8 cellular contexts compared by ENCODE assay signal in genomic region chr19:6464070-6464873, GRCh38. TPM values are rescaled to one million over a fixed set of nuclear protein-coding genes. Genes with fewer than 3 reads are reported as not detected.
DNase-seq lines count a peak whose midpoint lies in the region; ATAC-seq and TF ChIP-seq lines count a peak whose summit lies in the region.

Gene CRB3 (plus strand): TSS chr19:6464271. CDS start chr19:6464702, 431 bp downstream.

- no peaks in the 10 kb centered on the region for H3K36me3 Mint-ChIP-seq in glutamatergic neuron (ENCODE audit: unreplicated experiment)

- H3K4me3 ChIP-seq in esophagus muscularis mucosa, result peak within 1 kb of the TSS in 1 of 4 donors; percentile 29

- no peaks in the 10 kb centered on the region for H3K36me3 ChIP-seq in esophagus muscularis mucosa

- ATAC-seq in GM19023 (IDR thresholded peaks at IDR 0.05; ENCODE audit: unreplicated experiment), result no peak

- H3K4me1 ChIP-seq in esophagus muscularis mucosa, result peaks cover 0 to 19% (median 11%) of the 10 kb centered on the region in 4 donors

- TF ChIP-seq CTCF in glutamatergic neuron (IDR thresholded peaks at IDR 0.05; ENCODE audit: partially characterized antibody, unreplicated experiment), result no peak
- TF ChIP-seq CTCF in esophagus muscularis mucosa (IDR thresholded peaks at IDR 0.05), result no peak

- no peak for TF ChIP-seq EP300 in esophagus muscularis mucosa (IDR thresholded peaks at IDR 0.05)

- peaks cover 5% of the 10 kb centered on the region for H3K9me3 Mint-ChIP-seq in glutamatergic neuron (ENCODE audit: unreplicated experiment)

- peak within 1 kb of the TSS; percentile 40 for H3K4me3 Mint-ChIP-seq in glutamatergic neuron (ENCODE audit: unreplicated experiment)

- peaks cover 0 to 31% (median 14%) of the 10 kb centered on the region in 4 donors for H3K27me3 ChIP-seq in esophagus muscularis mucosa

- intact Hi-C loops in esophagus muscularis mucosa (cut with DNase I), result no loop called here

- 25% methylated on average over 4 of the region's 65 CpGs for WGBS in esophagus muscularis mucosa

- H3K27me3 Mint-ChIP-seq in glutamatergic neuron (ENCODE audit: unreplicated experiment), result peaks cover 12% of the 10 kb centered on the region

- H3K27ac ChIP-seq in esophagus muscularis mucosa (replicated peaks in 1 of 4), result no peak within 1 kb of the TSS

- DNase-seq in HPDE6-E6E7 (ENCODE audit: extremely low spot score), result peak; percentile 93
- peak; percentile 32 for DNase-seq in T-helper 9 cell
- DNase-seq in glutamatergic neuron, result no peak
- DNase-seq in stimulated activated CD4-positive, alpha-beta T cell treated with anti-CD3 and anti-CD28 coated beads, Interleukin-2, amount 100 ng/mL, for 4 hours (ENCODE audit: low read depth), result peak; percentile 42
- DNase-seq in esophagus muscularis mucosa (ENCODE audit: extremely low spot score), result no peak
- DNase-seq in T1000 (lab: John Stamatoyannopoulos, UW), result no peak
- no peak for DNase-seq in NOMO-1 treated with dmso at 0.1 percent for 144 hours (lab: John Stamatoyannopoulos, UW; ENCODE audit: unreplicated experiment)

- H3K9me3 ChIP-seq in esophagus muscularis mucosa, result no peaks in the 10 kb centered on the region

- H3K4me1 Mint-ChIP-seq in glutamatergic neuron (ENCODE audit: low read depth, unreplicated experiment), result no peaks in the 10 kb centered on the region

- H3K27ac Mint-ChIP-seq in glutamatergic neuron (ENCODE audit: unreplicated experiment), result no peak within 1 kb of the TSS

- no peak for TF ChIP-seq POLR2A in esophagus muscularis mucosa (IDR thresholded peaks at IDR 0.05; ENCODE audit: low read depth)

RNA-seq across cellular contexts. Expression of gene CRB3, which starts in this region (rescaled TPM):
- total RNA-seq in glutamatergic neuron (ENCODE audit: unreplicated experiment), result not detected
- total RNA-seq in esophagus muscularis mucosa, result 1 to 10 TPM in 3 of 4 donors, not detected in 1; 1.8 to 2.7 (median 2.4) TPM

Comparison
In these comparisons a context has a peak if more than half of its experiments do, and no peak if none do; other contexts are left out.
1. DNase-seq: peak in HPDE6-E6E7 (single experiment), T-helper 9 cell (single experiment) and stimulated activated CD4-positive, alpha-beta T cell treated with anti-CD3 and anti-CD28 coated beads, Interleukin-2, amount 100 ng/mL, for 4 hours (single experiment); none in glutamatergic neuron (single experiment), esophagus muscularis mucosa (single experiment), T1000 (single experiment) and NOMO-1 treated with dmso at 0.1 percent for 144 hours (single experiment).